16 cellular contexts compared by ENCODE assay signal in genomic region chr2:233437439-233437955, GRCh38.
DNase-seq lines count a peak whose midpoint lies in the region; ATAC-seq, FAIRE-seq and TF ChIP-seq lines count a peak whose summit lies in the region.
"Had no signal": no experiment of that assay in that cellular context is flagged by ENCODE, and none has a peak within 500 bp of the region (broad histone marks: within the 10 kb centered on the region; RNA-seq: fewer than 3 reads in every experiment).

No MANE protein-coding gene starts in this region.

- H3K4me1 ChIP-seq in HEK293 (ENCODE audit: control insufficient read depth, insufficient read depth, low read length): 0 out of 2 replicates have a peak, but pooled peaks cover 6% of the 10 kb centered on the region
- peaks cover 60 to 89% of the 10 kb centered on the region in 2 donors for H3K4me1 ChIP-seq in gastrocnemius medialis

- intact Hi-C loops in gastrocnemius medialis (cut with DNase I; ENCODE audit: low total_unique reads): loop anchor here (2.0 kb wide), 1 partner anchor 25 kb away; no protein-coding TSS in a partner anchor

- no peaks in the 10 kb centered on the region for H3K27me3 ChIP-seq in bronchial epithelial cell (ENCODE audit: control insufficient read depth, insufficient read depth, low read length)
- H3K27me3 ChIP-seq in gastrocnemius medialis: no peaks in the 10 kb centered on the region

- H3K9me3 ChIP-seq in HEK293 (ENCODE audit: control insufficient read depth, insufficient read depth, low read depth, low read length) (no peaks in the 10 kb centered on the region), gastrocnemius medialis (no peaks in the 10 kb centered on the region)
- H3K9me3 ChIP-seq: A549 had no signal

- peak; percentile 36 for DNase-seq in activated effector memory CD4-positive, alpha-beta T cell treated with anti-CD3 and anti-CD28 coated beads, Interleukin-2, amount 50 U/mL, for 16 hours
- DNase-seq in activated effector memory CD4-positive, alpha-beta T cell treated with Interleukin-2 at 50 U/mL for 16 hours: no peak
- DNase-seq in bronchial epithelial cell (ENCODE audit: low read depth): no peak
- peak in 1 of 2 donors; percentile 36 for DNase-seq in gastrocnemius medialis
- no peak for DNase-seq in DMS114 treated with DMSO at 0.1 percent for 48 hours (lab: John Stamatoyannopoulos, UW; ENCODE audit: unreplicated experiment)
- DNase-seq: H7, NCI-H1417, NCI-H187 treated with DMSO at 0.1 percent for 48 hours, NCI-H526 treated with DMSO at 0.1 percent for 48 hours, SIG-M5 had no signal

- H3K27ac ChIP-seq in HEK293 (ENCODE audit: extremely low read depth, low read depth, low read length) (no peak overlapping the region), gastrocnemius medialis (peak overlapping the region; percentile 92 to 97 (median 96))
- H3K27ac ChIP-seq: C4-2B had no signal

- peak; percentile 68 for FAIRE-seq in bronchial epithelial cell (lab: Jason Lieb, UNC)
- FAIRE-seq: A549, GM19239 had no signal

- TF ChIP-seq CTCF in HEK293 (tag by site-specific recombination; IDR thresholded peaks at IDR 0.05) (no peak), bronchial epithelial cell (IDR thresholded peaks at IDR 0.05; ENCODE audit: insufficient read depth, low read length, severe bottlenecking) (no peak), gastrocnemius medialis (IDR thresholded peaks at IDR 0.05 in 4 of 5, conservative IDR thresholded peaks at IDR 0.05 in 1 of 5) (no peak)

- no peak for TF ChIP-seq POLR2A in gastrocnemius medialis (IDR thresholded peaks at IDR 0.05)

- POLR2A ChIA-PET in HEK293 (lab: Yijun Ruan, JAX): no interaction called here

- ATAC-seq in gastrocnemius medialis: no peak
- ATAC-seq in HG03095 (IDR thresholded peaks at IDR 0.05; ENCODE audit: unreplicated experiment): no peak
- no peak for ATAC-seq in GM21529 (IDR thresholded peaks at IDR 0.05; ENCODE audit: unreplicated experiment)
- ATAC-seq: A549 had no signal

- H3K36me3 ChIP-seq in HEK293 (ENCODE audit: control insufficient read depth in 2 of 2, insufficient read depth in 1 of 2, low read length in 2 of 2): peaks cover 0 to 56% of the 10 kb centered on the region in 2 experiments; a peak in 1 of 3 replicates
- H3K36me3 ChIP-seq in bronchial epithelial cell (ENCODE audit: control insufficient read depth, insufficient read depth, low read length): peaks cover 4% of the 10 kb centered on the region
- H3K36me3 ChIP-seq in gastrocnemius medialis: peaks cover 0 to 59% of the 10 kb centered on the region in 2 donors

- CTCF ChIA-PET in HEK293 (lab: Yijun Ruan, JAX): no interaction called here

- in situ Hi-C loops in gastrocnemius medialis (cut with MboI; ENCODE audit: low sequenced_read_pairs in 4 of 4): no loop called here

- no peak overlapping the region for H3K4me3 ChIP-seq in HEK293 (ENCODE audit: low read depth, low read length)
- H3K4me3 ChIP-seq in bronchial epithelial cell (ENCODE audit: low read depth, low read length): no peak overlapping the region
- no peak overlapping the region for H3K4me3 ChIP-seq in gastrocnemius medialis
- H3K4me3 ChIP-seq: A549 had no signal

TF ChIP-seq in HEK293, 187 proteins besides CTCF, POLR2A, EP300 and RAD21:
- TF ChIP-seq EGR2 (tag by site-specific recombination; IDR thresholded peaks at IDR 0.05; ENCODE audit: low read depth) (peak; percentile 35; the same call in 1 of the 2 replicates), SCRT1 (tag by site-specific recombination; IDR thresholded peaks at IDR 0.05; ENCODE audit: borderline replicate concordance) (peak; percentile 24; the same call in 1 of the 2 replicates), ZNF10 (tag by site-specific recombination; IDR thresholded peaks at IDR 0.05) (no peak), ZBTB1 (tag by site-specific recombination; IDR thresholded peaks at IDR 0.05) (no peak), ZNF274 (IDR thresholded peaks at IDR 0.05; ENCODE audit: low read length) (no peak), ZNF274 (tag by site-specific recombination; IDR thresholded peaks at IDR 0.05; ENCODE audit: borderline replicate concordance) (no peak)
